1 cellular context compared by ENCODE assay signal in genomic region chrX:80014141-80014940, GRCh38.
A peak's percentile ranks its signal among the peaks of the same experiment; 100 is the strongest.
TF ChIP-seq lines count a peak whose summit lies in the region.

TSS of gene TBX22 (plus strand) at chrX:80014753. CDS start at chrX:80022270, 7,517 bp downstream.

TF ChIP-seq in GM23338, 12 proteins besides CTCF, POLR2A, EP300 and RAD21 (continued from another document):
- TF ChIP-seq REST (IDR thresholded peaks at IDR 0.05; ENCODE audit: unreplicated experiment) (no peak), STAT1 (IDR thresholded peaks at IDR 0.05; ENCODE audit: unreplicated experiment) (no peak), ETS1 (IDR thresholded peaks at IDR 0.05) (no peak), JUNB (IDR thresholded peaks at IDR 0.05; ENCODE audit: unreplicated experiment) (no peak), EZH2 (IDR thresholded peaks at IDR 0.05; ENCODE audit: low read depth, unreplicated experiment) (no peak)
- TF ChIP-seq, protein P1, sequence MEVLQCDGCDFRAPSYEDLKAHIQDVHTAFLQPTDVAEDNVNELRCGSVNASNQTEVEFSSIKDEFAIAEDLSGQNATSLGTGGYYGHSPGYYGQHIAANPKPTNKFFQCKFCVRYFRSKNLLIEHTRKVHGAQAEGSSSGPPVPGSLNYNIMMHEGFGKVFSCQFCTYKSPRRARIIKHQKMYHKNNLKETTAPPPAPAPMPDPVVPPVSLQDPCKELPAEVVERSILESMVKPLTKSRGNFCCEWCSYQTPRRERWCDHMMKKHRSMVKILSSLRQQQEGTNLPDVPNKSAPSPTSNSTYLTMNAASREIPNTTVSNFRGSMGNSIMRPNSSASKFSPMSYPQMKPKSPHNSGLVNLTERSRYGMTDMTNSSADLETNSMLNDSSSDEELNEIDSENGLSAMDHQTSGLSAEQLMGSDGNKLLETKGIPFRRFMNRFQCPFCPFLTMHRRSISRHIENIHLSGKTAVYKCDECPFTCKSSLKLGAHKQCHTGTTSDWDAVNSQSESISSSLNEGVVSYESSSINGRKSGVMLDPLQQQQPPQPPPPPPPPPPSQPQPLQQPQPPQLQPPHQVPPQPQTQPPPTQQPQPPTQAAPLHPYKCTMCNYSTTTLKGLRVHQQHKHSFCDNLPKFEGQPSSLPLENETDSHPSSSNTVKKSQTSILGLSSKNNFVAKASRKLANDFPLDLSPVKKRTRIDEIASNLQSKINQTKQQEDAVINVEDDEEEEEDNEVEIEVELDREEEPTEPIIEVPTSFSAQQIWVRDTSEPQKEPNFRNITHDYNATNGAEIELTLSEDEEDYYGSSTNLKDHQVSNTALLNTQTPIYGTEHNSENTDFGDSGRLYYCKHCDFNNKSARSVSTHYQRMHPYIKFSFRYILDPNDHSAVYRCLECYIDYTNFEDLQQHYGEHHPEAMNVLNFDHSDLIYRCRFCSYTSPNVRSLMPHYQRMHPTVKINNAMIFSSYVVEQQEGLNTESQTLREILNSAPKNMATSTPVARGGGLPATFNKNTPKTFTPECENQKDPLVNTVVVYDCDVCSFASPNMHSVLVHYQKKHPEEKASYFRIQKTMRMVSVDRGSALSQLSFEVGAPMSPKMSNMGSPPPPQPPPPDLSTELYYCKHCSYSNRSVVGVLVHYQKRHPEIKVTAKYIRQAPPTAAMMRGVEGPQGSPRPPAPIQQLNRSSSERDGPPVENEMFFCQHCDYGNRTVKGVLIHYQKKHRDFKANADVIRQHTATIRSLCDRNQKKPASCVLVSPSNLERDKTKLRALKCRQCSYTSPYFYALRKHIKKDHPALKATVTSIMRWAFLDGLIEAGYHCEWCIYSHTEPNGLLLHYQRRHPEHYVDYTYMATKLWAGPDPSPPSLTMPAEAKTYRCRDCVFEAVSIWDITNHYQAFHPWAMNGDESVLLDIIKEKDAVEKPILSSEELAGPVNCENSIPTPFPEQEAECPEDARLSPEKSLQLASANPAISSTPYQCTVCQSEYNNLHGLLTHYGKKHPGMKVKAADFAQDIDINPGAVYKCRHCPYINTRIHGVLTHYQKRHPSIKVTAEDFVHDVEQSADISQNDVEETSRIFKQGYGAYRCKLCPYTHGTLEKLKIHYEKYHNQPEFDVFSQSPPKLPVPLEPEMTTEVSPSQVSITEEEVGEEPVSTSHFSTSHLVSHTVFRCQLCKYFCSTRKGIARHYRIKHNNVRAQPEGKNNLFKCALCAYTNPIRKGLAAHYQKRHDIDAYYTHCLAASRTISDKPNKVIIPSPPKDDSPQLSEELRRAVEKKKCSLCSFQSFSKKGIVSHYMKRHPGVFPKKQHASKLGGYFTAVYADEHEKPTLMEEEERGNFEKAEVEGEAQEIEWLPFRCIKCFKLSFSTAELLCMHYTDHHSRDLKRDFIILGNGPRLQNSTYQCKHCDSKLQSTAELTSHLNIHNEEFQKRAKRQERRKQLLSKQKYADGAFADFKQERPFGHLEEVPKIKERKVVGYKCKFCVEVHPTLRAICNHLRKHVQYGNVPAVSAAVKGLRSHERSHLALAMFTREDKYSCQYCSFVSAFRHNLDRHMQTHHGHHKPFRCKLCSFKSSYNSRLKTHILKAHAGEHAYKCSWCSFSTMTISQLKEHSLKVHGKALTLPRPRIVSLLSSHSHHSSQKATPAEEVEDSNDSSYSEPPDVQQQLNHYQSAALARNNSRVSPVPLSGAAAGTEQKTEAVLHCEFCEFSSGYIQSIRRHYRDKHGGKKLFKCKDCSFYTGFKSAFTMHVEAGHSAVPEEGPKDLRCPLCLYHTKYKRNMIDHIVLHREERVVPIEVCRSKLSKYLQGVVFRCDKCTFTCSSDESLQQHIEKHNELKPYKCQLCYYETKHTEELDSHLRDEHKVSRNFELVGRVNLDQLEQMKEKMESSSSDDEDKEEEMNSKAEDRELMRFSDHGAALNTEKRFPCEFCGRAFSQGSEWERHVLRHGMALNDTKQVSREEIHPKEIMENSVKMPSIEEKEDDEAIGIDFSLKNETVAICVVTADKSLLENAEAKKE (CRISPR knock-in tag; IDR thresholded peaks at IDR 0.05): peak; percentile 6; the same call in 1 of the 2 replicates
TF ChIP-seq in GM23338: peak in this region for 2.
